Comparison of ENCODE assay signal across 10 cellular contexts in the genomic region with DNA sequence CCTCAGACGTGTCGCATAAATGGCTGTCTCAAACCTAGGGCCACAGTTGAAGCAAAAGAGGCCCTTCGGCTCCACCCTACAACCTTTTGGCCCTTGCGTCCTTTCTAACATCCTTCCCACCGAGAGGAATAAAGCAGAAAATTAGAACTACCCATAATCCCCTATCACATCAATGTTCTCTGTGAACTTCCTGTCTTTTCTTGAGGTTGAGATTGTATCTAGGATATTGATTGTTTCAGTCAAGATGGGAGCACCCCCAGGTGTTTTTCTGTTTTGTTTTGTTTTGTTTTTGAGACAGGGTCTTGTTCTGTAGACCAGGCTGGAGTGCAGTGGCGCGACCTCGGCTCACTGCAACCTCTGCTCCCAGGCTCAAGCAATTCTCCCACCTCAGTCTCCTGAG. TPM values are rescaled to one million over a fixed set of nuclear protein-coding genes. Genes with fewer than 3 reads are reported as not detected.
DNase-seq lines count a peak whose midpoint lies in the region; ATAC-seq and TF ChIP-seq lines count a peak whose summit lies in the region.
"Had no signal": no experiment of that assay in that cellular context is flagged by ENCODE, and none has a peak within 500 bp of the region (broad histone marks: within the 10 kb centered on the region; RNA-seq: fewer than 3 reads in every experiment).

No MANE protein-coding gene starts in this region.

- TF ChIP-seq POLR2A in breast epithelium (IDR thresholded peaks at IDR 0.05) = no peak
- no peak for TF ChIP-seq POLR2A in transverse colon (IDR thresholded peaks at IDR 0.05)

- peak overlapping the region; percentile 5 to 27 for H3K9ac ChIP-seq in mucosa of rectum (ENCODE audit: low read depth in 1 of 2, low read length in 2 of 2)

- no peak overlapping the region for H3K4me3 Mint-ChIP-seq in MCF 10A (ENCODE audit: unreplicated experiment)

- DNase-seq in breast epithelium (ENCODE audit: low spot score in 2 of 2) (no peak), MCF 10A (ENCODE audit: unreplicated experiment) (no peak), ascending aorta (ENCODE audit: low spot score in 2 of 2) (no peak), transverse colon (no peak)
- DNase-seq: NCI-H69 had no signal

- H3K36me3 ChIP-seq in breast epithelium = no peaks in the 10 kb centered on the region
- H3K36me3 ChIP-seq in ascending aorta = no peaks in the 10 kb centered on the region
- H3K36me3 ChIP-seq in mucosa of rectum (ENCODE audit: control insufficient read depth in 2 of 2, insufficient read depth in 2 of 2, low read length in 2 of 2) = peaks cover 0 to 5% of the 10 kb centered on the region in 2 donors
- H3K36me3 ChIP-seq in transverse colon = no peaks in the 10 kb centered on the region

- no peaks in the 10 kb centered on the region for H3K27me3 Mint-ChIP-seq in MCF 10A (ENCODE audit: insufficient read depth, unreplicated experiment)

- POLR2A ChIA-PET in MCF 10A (lab: Yijun Ruan, JAX) = no interaction called here

- no peaks in the 10 kb centered on the region for H3K27me3 ChIP-seq in breast epithelium
- no peaks in the 10 kb centered on the region for H3K27me3 ChIP-seq in ascending aorta
- no peaks in the 10 kb centered on the region for H3K27me3 ChIP-seq in mucosa of rectum (ENCODE audit: control insufficient read depth in 2 of 2, insufficient read depth in 2 of 2, low read length in 2 of 2)
- no peaks in the 10 kb centered on the region for H3K27me3 ChIP-seq in transverse colon

- no peaks in the 10 kb centered on the region for H3K9me3 ChIP-seq in breast epithelium
- H3K9me3 ChIP-seq in ascending aorta = no peaks in the 10 kb centered on the region
- no peaks in the 10 kb centered on the region for H3K9me3 ChIP-seq in mucosa of rectum (ENCODE audit: control insufficient read depth in 2 of 2, low read length in 2 of 2)
- no peaks in the 10 kb centered on the region for H3K9me3 ChIP-seq in transverse colon

- H3K4me1 ChIP-seq in breast epithelium = no peaks in the 10 kb centered on the region
- no peaks in the 10 kb centered on the region for H3K4me1 ChIP-seq in ascending aorta
- H3K4me1 ChIP-seq in mucosa of rectum (ENCODE audit: control insufficient read depth in 2 of 2, insufficient read depth in 2 of 2, low read length in 2 of 2) = peaks cover 17 to 29% of the 10 kb centered on the region in 2 donors
- H3K4me1 ChIP-seq in transverse colon = peaks cover 0 to 79% (median 14%) of the 10 kb centered on the region in 4 donors

- TF ChIP-seq CTCF in breast epithelium (IDR thresholded peaks at IDR 0.05) (no peak), MCF 10A (IDR thresholded peaks at IDR 0.05; ENCODE audit: unreplicated experiment) (no peak), ascending aorta (IDR thresholded peaks at IDR 0.05) (no peak), transverse colon (IDR thresholded peaks at IDR 0.05) (no peak)

- H3K27ac ChIP-seq in breast epithelium (peak overlapping the region; percentile 29 to 82), ascending aorta (peak overlapping the region; percentile 56 to 62), mucosa of rectum (ENCODE audit: low read depth in 2 of 2, low read length in 2 of 2) (peak overlapping the region; percentile 76 to 79), transverse colon (peak overlapping the region; percentile 69 to 83 (median 76))

- H3K4me3 ChIP-seq in breast epithelium (no peak overlapping the region), ascending aorta (no peak overlapping the region), mucosa of rectum (ENCODE audit: low read length in 2 of 2) (no peak overlapping the region), transverse colon (no peak overlapping the region)

- H3K27ac Mint-ChIP-seq in MCF 10A (ENCODE audit: low read depth, unreplicated experiment) = no peak overlapping the region

- intact Hi-C loops in breast epithelium (cut with DNase I; ENCODE audit: low total_unique reads) = no loop called here
- intact Hi-C loops in MCF 10A (cut with micrococcal nuclease) = no loop called here
- intact Hi-C loops in ascending aorta (cut with DNase I) = no loop called here
- intact Hi-C loops in transverse colon (cut with DNase I; ENCODE audit: low total_unique reads) = no loop called here

- H3K9me3 Mint-ChIP-seq in MCF 10A (ENCODE audit: unreplicated experiment) = no peaks in the 10 kb centered on the region

- WGBS in transverse colon (ENCODE audit: low coverage in 1 of 2), 2 donors = 73 to 79% methylated on average over 5 to 8 of the region's 8 CpGs

- peaks cover 4% of the 10 kb centered on the region for H3K4me1 Mint-ChIP-seq in MCF 10A (ENCODE audit: insufficient read depth, unreplicated experiment)

- CTCF ChIA-PET in MCF 10A (lab: Yijun Ruan, JAX) = no interaction called here

- in situ Hi-C loops in transverse colon (cut with MboI; ENCODE audit: low pct_ligation_motif_present in 1 of 4, low pct_unique_long_range_greater_than_20kb in 1 of 4, low sequenced_read_pairs in 3 of 4) = no loop called here

- TF ChIP-seq EP300 in transverse colon (IDR thresholded peaks at IDR 0.05; ENCODE audit: low read depth) = no peak

- no TSS peak for BruUV-seq in MCF 10A (replicated peaks; lab: Mats Ljungman, UMichigan)

- ATAC-seq in HG03521 (IDR thresholded peaks at IDR 0.05; ENCODE audit: unreplicated experiment) (no peak), GM21723 (IDR thresholded peaks at IDR 0.05; ENCODE audit: unreplicated experiment) (no peak), HG03432 (IDR thresholded peaks at IDR 0.05; ENCODE audit: unreplicated experiment) (no peak)

- no peaks in the 10 kb centered on the region for H3K36me3 Mint-ChIP-seq in MCF 10A (ENCODE audit: insufficient read depth, unreplicated experiment)

RNA-seq across cellular contexts. Expression of a gene that starts 23.6 kb away (rescaled TPM):
- total RNA-seq in breast epithelium = 10 to 100 TPM; 18.4 to 20.3 (median 20.0) TPM
- total RNA-seq in MCF 10A (2022) = 46.1 and 64.9 TPM in 2 replicates
- total RNA-seq in ascending aorta = 21.7 TPM
- 10 to 100 TPM in 3 of 4 donors, 1 to 10 TPM in 1; 7.8 to 40.4 (median 26.1) TPM for total RNA-seq in transverse colon

RNA-seq across cellular contexts. Expression of a gene that starts 51.3 kb away (rescaled TPM):
- not detected for total RNA-seq in breast epithelium
- not detected in 2 replicates for total RNA-seq in MCF 10A (2022)
- total RNA-seq in ascending aorta = not detected
- under 1 TPM in 1 of 4 donors, not detected in 3; 0.41 TPM for total RNA-seq in transverse colon
- total RNA-seq: left lobe of liver had no signal
